In the genomic region with DNA sequence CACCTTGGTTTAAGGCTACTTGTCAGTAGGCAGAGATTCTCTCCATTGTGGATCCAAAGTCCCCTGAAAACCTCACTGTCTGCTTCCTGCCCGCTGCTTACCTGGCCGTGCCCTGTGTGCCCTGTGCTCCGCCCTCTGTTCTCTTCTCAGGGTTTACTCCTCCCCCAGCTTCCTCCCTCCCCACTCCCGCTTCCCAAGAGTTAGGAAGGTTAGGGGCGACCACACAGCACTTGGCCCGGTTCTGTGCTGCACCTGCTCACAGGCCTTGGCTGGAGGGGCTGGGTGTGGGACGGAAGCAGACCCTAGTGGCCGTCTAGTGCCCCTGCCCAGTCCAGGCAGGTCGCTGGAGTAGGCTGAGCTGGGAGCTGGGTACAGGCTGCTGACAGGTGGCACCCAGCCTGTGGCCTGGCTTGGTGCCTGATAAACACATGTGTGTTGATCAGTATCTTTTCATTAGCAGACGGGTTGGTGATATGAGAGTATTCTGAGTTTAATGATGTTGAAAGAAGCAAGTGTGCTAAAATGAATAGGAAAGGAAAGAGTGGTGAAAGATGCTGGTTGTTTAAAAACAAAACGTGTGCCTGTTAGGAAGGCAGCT, we compare ENCODE assay signal across 9 cellular contexts. TPM values are rescaled to one million over a fixed set of nuclear protein-coding genes. Genes with fewer than 3 reads are reported as not detected.
DNase-seq lines count a peak whose midpoint lies in the region; ATAC-seq, FAIRE-seq and TF ChIP-seq lines count a peak whose summit lies in the region.
"Had no signal": no experiment of that assay in that cellular context is flagged by ENCODE, and none has a peak within 500 bp of the region (broad histone marks: within the 10 kb centered on the region; RNA-seq: fewer than 3 reads in every experiment).

No MANE protein-coding gene starts in this region.

- peaks cover 39% of the 10 kb centered on the region for H3K36me3 ChIP-seq in thymus (ENCODE audit: control insufficient read depth, insufficient read depth)

- FAIRE-seq in frontal cortex (lab: Jason Lieb, UNC) = no peak

- H3K4me3 ChIP-seq in thymus (ENCODE audit: low read length) = no peak overlapping the region

- peaks cover 11% of the 10 kb centered on the region for H3K4me1 ChIP-seq in thymus (ENCODE audit: control insufficient read depth, insufficient read depth, low read length)

- H3K36me3 Mint-ChIP-seq in T-helper 1 cell treated with Interleukin-12 subunit alpha and Interleukin-12 subunit beta and Interleukin-4 antibody, amounts not matched to agents 30 μg/mL and 1 μg/mL, for 36 hours (ENCODE audit: low read depth) = peaks cover 7% of the 10 kb centered on the region
- H3K36me3 Mint-ChIP-seq in glutamatergic neuron (ENCODE audit: unreplicated experiment) = no peaks in the 10 kb centered on the region
- H3K36me3 Mint-ChIP-seq in chondrocyte (ENCODE audit: low read depth) = peaks cover 2% of the 10 kb centered on the region

- H3K9me3 ChIP-seq in thymus (ENCODE audit: control insufficient read depth) = no peaks in the 10 kb centered on the region

- no peaks in the 10 kb centered on the region for H3K9me3 Mint-ChIP-seq in T-helper 1 cell treated with Interleukin-12 subunit alpha and Interleukin-12 subunit beta and Interleukin-4 antibody, amounts not matched to agents 30 μg/mL and 1 μg/mL, for 36 hours
- peaks cover 1% of the 10 kb centered on the region for H3K9me3 Mint-ChIP-seq in glutamatergic neuron (ENCODE audit: unreplicated experiment)
- no peaks in the 10 kb centered on the region for H3K9me3 Mint-ChIP-seq in chondrocyte (ENCODE audit: low read depth)

- no peak for ATAC-seq in GM21723 (IDR thresholded peaks at IDR 0.05; ENCODE audit: unreplicated experiment)

- no peak for TF ChIP-seq CTCF in glutamatergic neuron (IDR thresholded peaks at IDR 0.05; ENCODE audit: partially characterized antibody, unreplicated experiment)
- no peak for TF ChIP-seq CTCF in chondrocyte (IDR thresholded peaks at IDR 0.05)

- H3K4me3 Mint-ChIP-seq in T-helper 1 cell treated with Interleukin-12 subunit alpha and Interleukin-12 subunit beta and Interleukin-4 antibody, amounts not matched to agents 30 μg/mL and 1 μg/mL, for 36 hours = no peak overlapping the region
- H3K4me3 Mint-ChIP-seq in glutamatergic neuron (ENCODE audit: unreplicated experiment) (peak overlapping the region; percentile 7), chondrocyte (ENCODE audit: unreplicated experiment) (no peak overlapping the region)

- no peaks in the 10 kb centered on the region for H3K27me3 Mint-ChIP-seq in T-helper 1 cell treated with Interleukin-12 subunit alpha and Interleukin-12 subunit beta and Interleukin-4 antibody, amounts not matched to agents 30 μg/mL and 1 μg/mL, for 36 hours (ENCODE audit: low read depth)
- H3K27me3 Mint-ChIP-seq in glutamatergic neuron (ENCODE audit: unreplicated experiment) (peaks cover 11% of the 10 kb centered on the region), chondrocyte (ENCODE audit: low read depth) (no peaks in the 10 kb centered on the region)

- WGBS in thymus = 27% methylated on average over 11 of the region's 11 CpGs

- no peaks in the 10 kb centered on the region for H3K27me3 ChIP-seq in thymus (ENCODE audit: control insufficient read depth, insufficient read depth)

- peak overlapping the region; percentile 67 for H3K27ac Mint-ChIP-seq in T-helper 1 cell treated with Interleukin-12 subunit alpha and Interleukin-12 subunit beta and Interleukin-4 antibody, amounts not matched to agents 30 μg/mL and 1 μg/mL, for 36 hours
- H3K27ac Mint-ChIP-seq in glutamatergic neuron (ENCODE audit: unreplicated experiment) (peak overlapping the region; percentile 66), chondrocyte (ENCODE audit: unreplicated experiment) (no peak overlapping the region)

- H3K4me1 Mint-ChIP-seq in T-helper 1 cell treated with Interleukin-12 subunit alpha and Interleukin-12 subunit beta and Interleukin-4 antibody, amounts not matched to agents 30 μg/mL and 1 μg/mL, for 36 hours (ENCODE audit: low read depth) = peaks cover 11% of the 10 kb centered on the region
- H3K4me1 Mint-ChIP-seq in glutamatergic neuron (ENCODE audit: low read depth, unreplicated experiment) (peaks cover 8% of the 10 kb centered on the region), chondrocyte (ENCODE audit: low read depth) (no peaks in the 10 kb centered on the region)

- peak overlapping the region; percentile 55 for H3K27ac ChIP-seq in thymus (ENCODE audit: low read depth)

- DNase-seq in activated naive CD4-positive, alpha-beta T cell treated with Interleukin-2 at 50 U/mL for 16 hours = peak; percentile 33
- DNase-seq in activated naive CD4-positive, alpha-beta T cell treated with anti-CD3 and anti-CD28 coated beads, Interleukin-2, amount 50 U/mL, for 16 hours = no peak
- DNase-seq in glutamatergic neuron (no peak), frontal cortex (ENCODE audit: low spot score in 2 of 2) (no peak), chondrocyte (ENCODE audit: low spot score) (no peak)
- DNase-seq: NCI-H2227 treated with DMSO at 0.1 percent for 48 hours had no signal

RNA-seq across cellular contexts. Expression of a gene that starts 40.5 kb away (rescaled TPM):
- 85.7 TPM for total RNA-seq in glutamatergic neuron (ENCODE audit: unreplicated experiment)
- 34.4 TPM for polyA plus RNA-seq in thymus
- total RNA-seq in frontal cortex = 49.7 TPM
- 23.8 to 44.8 TPM (median 31.7 TPM) in 3 replicates for total RNA-seq in chondrocyte
